In genomic region chr3:123536153-123536895, GRCh38 we compare ENCODE assay signal across 16 cellular contexts.
DNase-seq lines count a peak whose midpoint lies in the region; ATAC-seq, FAIRE-seq and TF ChIP-seq lines count a peak whose summit lies in the region.
"Had no signal": no experiment of that assay in that cellular context is flagged by ENCODE, and none has a peak within 500 bp of the region (broad histone marks: within the 10 kb centered on the region; RNA-seq: fewer than 3 reads in every experiment).

No MANE protein-coding gene starts in this region.

- H4K20me1 ChIP-seq in OCI-LY3 (ENCODE audit: insufficient read depth, low read length), result 0 out of 2 replicates have a peak, but pooled peaks cover 8% of the 10 kb centered on the region

- H3K4me2 ChIP-seq in OCI-LY3 (ENCODE audit: low read length), result peak overlapping the region; percentile 40
- H3K4me2 ChIP-seq: hepatocyte had no signal

- no peak overlapping the region for H2AFZ ChIP-seq in OCI-LY3 (ENCODE audit: low read depth, low read length)
- H2AFZ ChIP-seq: hepatocyte had no signal

- ATAC-seq in HG02938 (IDR thresholded peaks at IDR 0.05; ENCODE audit: unreplicated experiment) (peak; percentile 91), GM19324 (IDR thresholded peaks at IDR 0.05; ENCODE audit: low FRiP score, unreplicated experiment) (no peak)

- H3K4me3 ChIP-seq in OCI-LY3 (ENCODE audit: low read length) (no peak overlapping the region), coronary artery (no peak overlapping the region)
- H3K4me3 ChIP-seq: hepatocyte, right atrium auricular region had no signal

- DNase-seq in GM13977 (ENCODE audit: low spot score), result peak; percentile 52
- no peak for DNase-seq in GM19239 (ENCODE audit: insufficient read length, low spot score)
- DNase-seq in activated effector memory CD4-positive, alpha-beta T cell treated with anti-CD3 and anti-CD28 coated beads, Interleukin-2, amount 50 U/mL, for 16 hours, result no peak
- DNase-seq in coronary artery (ENCODE audit: low spot score), result no peak
- no peak for DNase-seq in foreskin melanocyte
- DNase-seq: cerebellar nuclear complex, erythroblast, NCI-H1105 treated with DMSO at 0.1 percent for 48 hours, SHP77, T1000 had no signal

- peaks cover 9% of the 10 kb centered on the region for H3K4me1 ChIP-seq in OCI-LY3 (ENCODE audit: low read length)
- H3K4me1 ChIP-seq: right atrium auricular region had no signal

- in situ Hi-C loops in GM13977 (cut with MboI; ENCODE audit: low pct_unique_long_range_greater_than_20kb, low sequenced_read_pairs, unreplicated experiment), result no loop called here

- peaks cover 4% of the 10 kb centered on the region; the same call in 1 of the 2 replicates for H3K79me2 ChIP-seq in OCI-LY3 (ENCODE audit: low read length)

- TF ChIP-seq CTCF in GM13977 (IDR thresholded peaks at IDR 0.05; ENCODE audit: extremely low read depth, insufficient read depth, missing control alignments), result no peak
- TF ChIP-seq CTCF in OCI-LY3 (IDR thresholded peaks at IDR 0.05; ENCODE audit: low read depth, low read length), result no peak
- TF ChIP-seq CTCF in coronary artery (IDR thresholded peaks at IDR 0.05), result no peak

- FAIRE-seq in GM19239 (lab: Jason Lieb, UNC), result peak; percentile 73

- H3K27me3 ChIP-seq in OCI-LY3 (ENCODE audit: low read depth, low read length), result no peaks in the 10 kb centered on the region
- H3K27me3 ChIP-seq: hepatocyte, right atrium auricular region had no signal

- no peaks in the 10 kb centered on the region for H3K36me3 ChIP-seq in OCI-LY3 (replicated peaks; ENCODE audit: low read depth, low read length)
- H3K36me3 ChIP-seq: right atrium auricular region had no signal

- H3K27ac ChIP-seq in OCI-LY3 (ENCODE audit: low read length) (no peak overlapping the region), coronary artery (no peak overlapping the region)
- H3K27ac ChIP-seq: C4-2B, hepatocyte, right atrium auricular region had no signal

- H3K9ac ChIP-seq in OCI-LY3 (ENCODE audit: low read length), result no peak overlapping the region

- no peaks in the 10 kb centered on the region for H3K9me3 ChIP-seq in OCI-LY3 (ENCODE audit: insufficient read depth, low read length)
- H3K9me3 ChIP-seq: right atrium auricular region had no signal
